In genomic region chr4:184848510-184848909, GRCh38 we compare ENCODE assay signal across 17 cellular contexts. TPM values are rescaled to one million over a fixed set of nuclear protein-coding genes. Genes with fewer than 3 reads are reported as not detected.
A peak's percentile ranks its signal among the peaks of the same experiment; 100 is the strongest.
DNase-seq lines count a peak whose midpoint lies in the region; ATAC-seq and TF ChIP-seq lines count a peak whose summit lies in the region.
"Had no signal": no experiment of that assay in that cellular context is flagged by ENCODE, and none has a peak within 500 bp of the region (broad histone marks: within the 10 kb centered on the region; RNA-seq: fewer than 3 reads in every experiment).

No MANE protein-coding gene starts in this region.

- no peak for TF ChIP-seq CTCF in left ventricle myocardium inferior (IDR thresholded peaks at IDR 0.05; ENCODE audit: borderline replicate concordance)

- DNase-seq in left cardiac atrium (no peak), left ventricle myocardium inferior (no peak), left colon (no peak), NCI-H146 treated with DMSO at 0.1 percent for 48 hours (lab: John Stamatoyannopoulos, UW; ENCODE audit: unreplicated experiment) (no peak)
- DNase-seq in activated T-helper 2 cell treated with anti-CD3 and anti-CD28 coated beads, Interferon-gamma antibody, Interleukin-2, Interleukin-4, amounts not matched to agents 10 μg/mL and 5 μg/mL and 100 μg/mL, durations not matched to agents 14 hours and 24 hours and 36 hours (ENCODE audit: low spot score): no peak
- no peak for DNase-seq in stimulated activated naive B cell treated with anti-CD40 and anti-IgM and Interleukin-4, amounts not matched to agents 10 μg/mL and 1 μg/mL and 100 μg/mL, for 72 hours
- DNase-seq: activated naive CD8-positive, alpha-beta T cell treated with anti-CD3 and anti-CD28 coated beads, Interleukin-2, amount 10 ng/mL, durations not matched to agents 7 days and 5 days; GF-D8; mesenchymal stem cell; NCI-H446 treated with DMSO at 0.1 percent for 48 hours; occipital lobe; PC-9; stomach; SW 1271 had no signal

- no peaks in the 10 kb centered on the region for H3K4me1 ChIP-seq in left ventricle myocardium inferior

- H3K9me3 ChIP-seq in left ventricle myocardium inferior (replicated peaks): no peaks in the 10 kb centered on the region
- H3K9me3 ChIP-seq: stomach had no signal

- H3K27me3 ChIP-seq in left ventricle myocardium inferior (ENCODE audit: low read depth): no peaks in the 10 kb centered on the region

- no peaks in the 10 kb centered on the region for H3K9me3 Mint-ChIP-seq in activated T-helper 2 cell treated with anti-CD3 and anti-CD28 coated beads, Interferon-gamma antibody, Interleukin-2, Interleukin-4, amounts not matched to agents 10 μg/mL and 5 μg/mL and 100 μg/mL, durations not matched to agents 14 hours and 24 hours and 36 hours
- H3K9me3 Mint-ChIP-seq in stimulated activated naive B cell treated with anti-CD40 and anti-IgM and Interleukin-4, amounts not matched to agents 10 μg/mL and 1 μg/mL and 100 μg/mL, for 72 hours: no peaks in the 10 kb centered on the region
- H3K9me3 Mint-ChIP-seq: activated naive CD8-positive, alpha-beta T cell treated with anti-CD3 and anti-CD28 coated beads, Interleukin-2, amount 10 ng/mL, durations not matched to agents 7 days and 5 days; WTC11 had no signal

- H3K4me1 Mint-ChIP-seq in activated T-helper 2 cell treated with anti-CD3 and anti-CD28 coated beads, Interferon-gamma antibody, Interleukin-2, Interleukin-4, amounts not matched to agents 10 μg/mL and 5 μg/mL and 100 μg/mL, durations not matched to agents 14 hours and 24 hours and 36 hours (ENCODE audit: low read depth): peaks cover 32% of the 10 kb centered on the region
- peaks cover 16 to 19% of the 10 kb centered on the region in 2 donors for H3K4me1 Mint-ChIP-seq in stimulated activated naive B cell treated with anti-CD40 and anti-IgM and Interleukin-4, amounts not matched to agents 10 μg/mL and 1 μg/mL and 100 μg/mL, for 72 hours
- H3K4me1 Mint-ChIP-seq: WTC11 had no signal

- peak overlapping the region; percentile 72 for H3K27ac Mint-ChIP-seq in activated T-helper 2 cell treated with anti-CD3 and anti-CD28 coated beads, Interferon-gamma antibody, Interleukin-2, Interleukin-4, amounts not matched to agents 10 μg/mL and 5 μg/mL and 100 μg/mL, durations not matched to agents 14 hours and 24 hours and 36 hours
- peak overlapping the region; percentile 66 for H3K27ac Mint-ChIP-seq in stimulated activated naive B cell treated with anti-CD40 and anti-IgM and Interleukin-4, amounts not matched to agents 10 μg/mL and 1 μg/mL and 100 μg/mL, for 72 hours
- H3K27ac Mint-ChIP-seq: activated naive CD8-positive, alpha-beta T cell treated with anti-CD3 and anti-CD28 coated beads, Interleukin-2, amount 10 ng/mL, durations not matched to agents 7 days and 5 days; WTC11 had no signal

- peaks cover 4% of the 10 kb centered on the region for H3K27me3 Mint-ChIP-seq in activated T-helper 2 cell treated with anti-CD3 and anti-CD28 coated beads, Interferon-gamma antibody, Interleukin-2, Interleukin-4, amounts not matched to agents 10 μg/mL and 5 μg/mL and 100 μg/mL, durations not matched to agents 14 hours and 24 hours and 36 hours (ENCODE audit: low read depth)
- H3K27me3 Mint-ChIP-seq in stimulated activated naive B cell treated with anti-CD40 and anti-IgM and Interleukin-4, amounts not matched to agents 10 μg/mL and 1 μg/mL and 100 μg/mL, for 72 hours: peaks cover 0 to 7% of the 10 kb centered on the region in 2 donors

- intact Hi-C loops in left cardiac atrium (cut with DNase I) (no loop called here), left ventricle myocardium inferior (cut with micrococcal nuclease) (no loop called here), left colon (cut with DNase I, micrococcal nuclease) (no loop called here)
- intact Hi-C loops in activated T-helper 2 cell treated with anti-CD3 and anti-CD28 coated beads, Interferon-gamma antibody, Interleukin-2, Interleukin-4, amounts not matched to agents 10 μg/mL and 5 μg/mL and 100 μg/mL, durations not matched to agents 14 hours and 24 hours and 36 hours (cut with micrococcal nuclease): no loop called here

- H3K36me3 Mint-ChIP-seq in activated T-helper 2 cell treated with anti-CD3 and anti-CD28 coated beads, Interferon-gamma antibody, Interleukin-2, Interleukin-4, amounts not matched to agents 10 μg/mL and 5 μg/mL and 100 μg/mL, durations not matched to agents 14 hours and 24 hours and 36 hours (ENCODE audit: low read depth): no peaks in the 10 kb centered on the region
- no peaks in the 10 kb centered on the region for H3K36me3 Mint-ChIP-seq in stimulated activated naive B cell treated with anti-CD40 and anti-IgM and Interleukin-4, amounts not matched to agents 10 μg/mL and 1 μg/mL and 100 μg/mL, for 72 hours
- H3K36me3 Mint-ChIP-seq: activated naive CD8-positive, alpha-beta T cell treated with anti-CD3 and anti-CD28 coated beads, Interleukin-2, amount 10 ng/mL, durations not matched to agents 7 days and 5 days; WTC11 had no signal

- H3K27ac ChIP-seq in left ventricle myocardium inferior (replicated peaks): no peak overlapping the region
- H3K27ac ChIP-seq: PC-9, stomach had no signal

- no peak overlapping the region for H3K4me3 ChIP-seq in left ventricle myocardium inferior
- H3K4me3 ChIP-seq: PC-9, stomach had no signal

- ATAC-seq in left cardiac atrium: peak; percentile 30 to 36
- ATAC-seq in HG03439 (IDR thresholded peaks at IDR 0.05; ENCODE audit: unreplicated experiment): peak; percentile 31
- ATAC-seq in stimulated activated naive B cell treated with anti-CD40 and anti-IgM and Interleukin-4, amounts not matched to agents 10 μg/mL and 1 μg/mL and 100 μg/mL, for 72 hours (replicated peaks): peak; percentile 40 to 41
- ATAC-seq in left colon: no peak
- no peak for ATAC-seq in GM21619 (IDR thresholded peaks at IDR 0.05; ENCODE audit: unreplicated experiment)
- ATAC-seq: WTC11 had no signal

- H3K36me3 ChIP-seq in left ventricle myocardium inferior: no peaks in the 10 kb centered on the region
- H3K36me3 ChIP-seq: stomach had no signal

- H3K4me3 Mint-ChIP-seq in activated T-helper 2 cell treated with anti-CD3 and anti-CD28 coated beads, Interferon-gamma antibody, Interleukin-2, Interleukin-4, amounts not matched to agents 10 μg/mL and 5 μg/mL and 100 μg/mL, durations not matched to agents 14 hours and 24 hours and 36 hours (ENCODE audit: low read depth): peak overlapping the region; percentile 15
- no peak overlapping the region for H3K4me3 Mint-ChIP-seq in stimulated activated naive B cell treated with anti-CD40 and anti-IgM and Interleukin-4, amounts not matched to agents 10 μg/mL and 1 μg/mL and 100 μg/mL, for 72 hours
- H3K4me3 Mint-ChIP-seq: activated naive CD8-positive, alpha-beta T cell treated with anti-CD3 and anti-CD28 coated beads, Interleukin-2, amount 10 ng/mL, durations not matched to agents 7 days and 5 days; WTC11 had no signal

RNA-seq across cellular contexts. Expression of gene ACSL1, which starts 22.7 kb away (rescaled TPM):
- total RNA-seq in left cardiac atrium (100 to 1,000 TPM; 297 to 380 TPM), left ventricle myocardium inferior (316 TPM), left colon (10 to 100 TPM; 39.4 to 41.2 TPM)
- 42.7 and 43.0 TPM in 2 replicates for total RNA-seq in activated T-helper 2 cell treated with anti-CD3 and anti-CD28 coated beads, Interferon-gamma antibody, Interleukin-2, Interleukin-4, amounts not matched to agents 10 μg/mL and 5 μg/mL and 100 μg/mL, durations not matched to agents 14 hours and 24 hours and 36 hours

Comparison
In these comparisons a context has a peak if more than half of its experiments do, and no peak if none do; other contexts are left out.
1. ATAC-seq: peak in left cardiac atrium (2 of 2), HG03439 (single experiment) and stimulated activated naive B cell treated with anti-CD40 and anti-IgM and Interleukin-4, amounts not matched to agents 10 μg/mL and 1 μg/mL and 100 μg/mL, for 72 hours (2 of 2); none in left colon (single experiment) and GM21619 (single experiment).